Comparison of ENCODE assay signal across 8 cellular contexts in genomic region chr16:81095953-81096714, GRCh38. TPM values are rescaled to one million over a fixed set of nuclear protein-coding genes. Genes with fewer than 3 reads are reported as not detected.
DNase-seq lines count a peak whose midpoint lies in the region; ATAC-seq, FAIRE-seq and TF ChIP-seq lines count a peak whose summit lies in the region.

TSS of gene GCSH (minus strand) at chr16:81096395. CDS start at chr16:81096278, 117 bp downstream.

- no peaks in the 10 kb centered on the region for H3K9me3 ChIP-seq in SU-DHL-6 (ENCODE audit: insufficient read depth, low read length)
- no peaks in the 10 kb centered on the region for H3K9me3 ChIP-seq in pancreas
- no peaks in the 10 kb centered on the region for H3K9me3 ChIP-seq in tibial artery

- TF ChIP-seq CTCF in GM10266 (IDR thresholded peaks at IDR 0.05; ENCODE audit: control insufficient read depth, insufficient read depth, low read depth, missing control alignments) (no peak), SU-DHL-6 (IDR thresholded peaks at IDR 0.05; ENCODE audit: insufficient read depth, low read length, poor library complexity, severe bottlenecking) (no peak), pancreas (IDR thresholded peaks at IDR 0.05) (no peak), tibial artery (IDR thresholded peaks at IDR 0.05) (no peak)

- H3K4me3 Mint-ChIP-seq in activated naive CD8-positive, alpha-beta T cell treated with anti-CD3 and anti-CD28 coated beads, Interleukin-2, amount 50 U/mL, for 24 hours = peak within 1 kb of the TSS; percentile 83

- H3K27ac ChIP-seq in SU-DHL-6 (ENCODE audit: low read depth, low read length) (no peak within 1 kb of the TSS; the same call in 1 of the 2 replicates), pancreas (peak within 1 kb of the TSS; percentile 59 to 78 (median 68)), tibial artery (peak within 1 kb of the TSS; percentile 82 to 84)

- no peaks in the 10 kb centered on the region for H4K20me1 ChIP-seq in SU-DHL-6 (ENCODE audit: low read depth, low read length)

- H3K79me2 ChIP-seq in SU-DHL-6 (ENCODE audit: insufficient read depth, low read length) = peaks cover 34% of the 10 kb centered on the region

- H3K36me3 ChIP-seq in SU-DHL-6 (ENCODE audit: low read length) = no peaks in the 10 kb centered on the region
- no peaks in the 10 kb centered on the region for H3K36me3 ChIP-seq in pancreas
- no peaks in the 10 kb centered on the region for H3K36me3 ChIP-seq in tibial artery

- no peaks in the 10 kb centered on the region for H3K27me3 ChIP-seq in SU-DHL-6 (ENCODE audit: low read length)
- no peaks in the 10 kb centered on the region for H3K27me3 ChIP-seq in pancreas
- no peaks in the 10 kb centered on the region for H3K27me3 ChIP-seq in tibial artery

- H3K9me2 ChIP-seq in SU-DHL-6 (replicated peaks; ENCODE audit: insufficient read depth, low read length) = no peaks in the 10 kb centered on the region

- ATAC-seq in HG02678 (IDR thresholded peaks at IDR 0.05; ENCODE audit: unreplicated experiment) = peak; percentile 98
- peak; percentile 99 for ATAC-seq in activated naive CD8-positive, alpha-beta T cell treated with anti-CD3 and anti-CD28 coated beads, Interleukin-2, amount 50 U/mL, for 24 hours
- ATAC-seq in Right ventricle myocardium superior (ENCODE audit: poor library complexity) = peak; percentile 99
- peak; percentile 98 to 99 (median 98) for ATAC-seq in pancreas

- no peaks in the 10 kb centered on the region for H3K27me3 Mint-ChIP-seq in activated naive CD8-positive, alpha-beta T cell treated with anti-CD3 and anti-CD28 coated beads, Interleukin-2, amount 50 U/mL, for 24 hours

- H3K27ac Mint-ChIP-seq in activated naive CD8-positive, alpha-beta T cell treated with anti-CD3 and anti-CD28 coated beads, Interleukin-2, amount 50 U/mL, for 24 hours = peak within 1 kb of the TSS; percentile 47

- H3K9me3 Mint-ChIP-seq in activated naive CD8-positive, alpha-beta T cell treated with anti-CD3 and anti-CD28 coated beads, Interleukin-2, amount 50 U/mL, for 24 hours = peaks cover 4% of the 10 kb centered on the region

- peak; percentile 96 for DNase-seq in GM10266 (ENCODE audit: extremely low spot score)
- peak; percentile 93 for DNase-seq in NCI-H128 (lab: John Stamatoyannopoulos, UW; ENCODE audit: unreplicated experiment)
- peak; percentile 98 for DNase-seq in activated naive CD8-positive, alpha-beta T cell treated with anti-CD3 and anti-CD28 coated beads, Interleukin-2, amount 50 U/mL, for 24 hours
- peak; percentile 100 for DNase-seq in Right ventricle myocardium superior
- peak; percentile 97 to 100 (median 100) for DNase-seq in pancreas
- DNase-seq in tibial artery = peak; percentile 99 to 100

- H3K4me3 ChIP-seq in SU-DHL-6 (ENCODE audit: insufficient read depth, low read length, poor library complexity, severe bottlenecking) (peak within 1 kb of the TSS; percentile 81), pancreas (peak within 1 kb of the TSS; percentile 65 to 86 (median 72)), tibial artery (peak within 1 kb of the TSS; percentile 69 to 94)

- peak; percentile 87 for FAIRE-seq in pancreas (lab: Jason Lieb, UNC)

- WGBS in pancreas, 2 donors = 1 to 2% methylated on average over 49 to 80 of the region's 83 CpGs

- H2AFZ ChIP-seq in SU-DHL-6 (ENCODE audit: low read depth, low read length, severe bottlenecking) = peak within 1 kb of the TSS; percentile 68

- H3K4me1 Mint-ChIP-seq in activated naive CD8-positive, alpha-beta T cell treated with anti-CD3 and anti-CD28 coated beads, Interleukin-2, amount 50 U/mL, for 24 hours = peaks cover 14% of the 10 kb centered on the region

- no peaks in the 10 kb centered on the region for H3K4me1 ChIP-seq in pancreas
- peaks cover 0 to 13% (median 3%) of the 10 kb centered on the region in 4 donors for H3K4me1 ChIP-seq in tibial artery

- no peaks in the 10 kb centered on the region for H3F3A ChIP-seq in SU-DHL-6 (ENCODE audit: insufficient read depth)

- peak within 1 kb of the TSS; percentile 55 for H3K4me2 ChIP-seq in SU-DHL-6 (ENCODE audit: low read depth, low read length, poor library complexity, severe bottlenecking)

- H3K9ac ChIP-seq in SU-DHL-6 (ENCODE audit: low read length) = peak within 1 kb of the TSS; percentile 80

- H3K36me3 Mint-ChIP-seq in activated naive CD8-positive, alpha-beta T cell treated with anti-CD3 and anti-CD28 coated beads, Interleukin-2, amount 50 U/mL, for 24 hours (ENCODE audit: low read depth) = no peaks in the 10 kb centered on the region

- intact Hi-C loops in Right ventricle myocardium superior (cut with DNase I) = no loop called here
- intact Hi-C loops in pancreas (cut with DNase I) = no loop called here
- intact Hi-C loops in tibial artery (cut with DNase I; ENCODE audit: low total_unique reads) = loop anchor here (2.0 to 10.0 kb wide), 3 partner anchors 19 to 219 kb away; partner anchors contain the start of genes C16orf46 and GAN

RNA-seq across cellular contexts. Expression of gene GCSH, which starts in this region (rescaled TPM):
- 43.6 TPM for total RNA-seq in Right ventricle myocardium superior
- total RNA-seq in pancreas = 10 to 100 TPM in 3 of 6 donors, 1 to 10 TPM in 3; 7.4 to 18.0 (median 10.7) TPM
- polyA plus RNA-seq in pancreas = 10 to 100 TPM; 13.0 to 18.7 TPM
